ENCODE assay signal across 8 cellular contexts in the genomic region with DNA sequence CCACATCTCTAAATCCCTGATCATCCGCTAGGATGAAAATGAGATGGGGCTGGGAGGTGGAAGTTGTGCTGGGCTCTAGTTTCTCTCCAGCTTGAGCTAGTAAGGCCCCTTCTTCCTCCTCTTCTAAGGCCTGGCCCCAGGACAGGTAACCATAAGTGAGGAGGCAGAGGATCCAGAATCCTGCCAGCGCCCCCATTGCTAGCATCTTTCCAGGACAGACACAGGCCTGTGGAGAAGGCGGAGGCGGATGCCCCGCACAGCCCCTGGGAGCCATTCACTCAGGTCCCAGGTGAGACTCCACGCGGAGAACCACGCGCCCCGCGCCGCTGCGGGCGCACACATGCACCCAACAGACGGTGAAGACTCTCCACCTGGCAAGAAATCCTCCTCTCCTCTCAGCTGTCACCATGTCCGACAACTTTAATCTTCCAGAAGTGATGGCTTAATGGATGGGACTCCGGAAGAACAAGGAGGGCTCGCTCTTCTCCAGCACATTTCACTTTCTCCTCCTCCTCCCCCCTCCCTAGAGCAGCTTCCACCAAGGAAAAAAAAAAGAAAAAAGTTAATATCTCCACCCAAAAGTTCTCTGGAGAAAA. TPM values are rescaled to one million over a fixed set of nuclear protein-coding genes. Genes with fewer than 3 reads are reported as not detected.
DNase-seq lines count a peak whose midpoint lies in the region; ATAC-seq and TF ChIP-seq lines count a peak whose summit lies in the region.

No MANE protein-coding gene starts in this region.

- H3K9me2 ChIP-seq in OCI-LY7 (ENCODE audit: insufficient read depth, low read length), result no peaks in the 10 kb centered on the region

- no peak overlapping the region for H3K9ac ChIP-seq in parathyroid adenoma

- BruUV-seq in OCI-LY7 (replicated peaks; lab: Mats Ljungman, UMichigan), result no TSS peak

- POLR2A ChIA-PET in OCI-LY7 (lab: Charles Lee), result interaction anchor here (0.5 kb wide), 1 partner anchor 21 kb away, joined by 3 read pairs; no protein-coding TSS in a partner anchor

- no peak for TF ChIP-seq CTCF in foreskin keratinocyte (conservative IDR thresholded peaks at IDR 0.05)
- TF ChIP-seq CTCF in parathyroid adenoma (IDR thresholded peaks at IDR 0.05), result no peak
- TF ChIP-seq CTCF in OCI-LY7 (conservative IDR thresholded peaks at IDR 0.05; ENCODE audit: low read length), result no peak

- H3K27me3 ChIP-seq in foreskin keratinocyte (no peaks in the 10 kb centered on the region), parathyroid adenoma (ENCODE audit: control insufficient read depth, insufficient read depth, low read length) (no peaks in the 10 kb centered on the region)

- CTCF ChIA-PET in OCI-LY7 (lab: Charles Lee; ENCODE audit: unreplicated experiment), result no interaction called here

- H3K27ac Mint-ChIP-seq in T-helper 17 cell, result peak overlapping the region; percentile 79

- peak overlapping the region; percentile 52 for H3K27ac ChIP-seq in foreskin keratinocyte
- no peak overlapping the region for H3K27ac ChIP-seq in parathyroid adenoma
- no peak overlapping the region for H3K27ac ChIP-seq in OCI-LY7 (ENCODE audit: low read depth, low read length, poor library complexity, severe bottlenecking)

- DNase-seq in Daoy (ENCODE audit: low read depth) (peak; percentile 11), T-helper 17 cell (no peak), foreskin keratinocyte (peak; percentile 35 to 52), superior temporal gyrus (ENCODE audit: extremely low spot score) (no peak), OCI-LY7 (ENCODE audit: low spot score) (no peak)

- no peaks in the 10 kb centered on the region for H3K79me2 ChIP-seq in parathyroid adenoma
- no peaks in the 10 kb centered on the region for H3K79me2 ChIP-seq in OCI-LY7 (ENCODE audit: insufficient read depth, low read depth, low read length)

- intact Hi-C loops in OCI-LY7 (cut with micrococcal nuclease; ENCODE audit: unreplicated experiment), result no loop called here

- peak overlapping the region; percentile 86 for H3K4me2 ChIP-seq in parathyroid adenoma (ENCODE audit: low read length)
- no peak overlapping the region for H3K4me2 ChIP-seq in OCI-LY7 (ENCODE audit: low read length)

- H3K4me3 ChIP-seq in parathyroid adenoma (ENCODE audit: low read depth, low read length), result peak overlapping the region; percentile 50
- H3K4me3 ChIP-seq in OCI-LY7 (ENCODE audit: low read depth, low read length, poor library complexity, severe bottlenecking), result no peak overlapping the region

- peaks cover 24% of the 10 kb centered on the region for H3K4me1 ChIP-seq in foreskin keratinocyte
- H3K4me1 ChIP-seq in parathyroid adenoma, result no peaks in the 10 kb centered on the region
- no peaks in the 10 kb centered on the region for H3K4me1 ChIP-seq in OCI-LY7 (ENCODE audit: insufficient read depth, low read length, poor library complexity, severe bottlenecking)

- peaks cover 34% of the 10 kb centered on the region for H3K27me3 Mint-ChIP-seq in T-helper 17 cell

- no peaks in the 10 kb centered on the region for H3K36me3 Mint-ChIP-seq in T-helper 17 cell (ENCODE audit: low read depth)

- H3K36me3 ChIP-seq in parathyroid adenoma (ENCODE audit: control insufficient read depth, insufficient read depth, low read length), result no peaks in the 10 kb centered on the region
- H3K36me3 ChIP-seq in OCI-LY7 (ENCODE audit: insufficient read depth, low read length), result no peaks in the 10 kb centered on the region

- peaks cover 17% of the 10 kb centered on the region for H3K4me1 Mint-ChIP-seq in T-helper 17 cell

- no peak for ATAC-seq in T-helper 17 cell
- peak; percentile 58 for ATAC-seq in foreskin keratinocyte
- no peak for ATAC-seq in GM21825 (IDR thresholded peaks at IDR 0.05; ENCODE audit: unreplicated experiment)
- no peak for ATAC-seq in HG02981 (IDR thresholded peaks at IDR 0.05; ENCODE audit: unreplicated experiment)

- H3K4me3 Mint-ChIP-seq in T-helper 17 cell, result peak overlapping the region; percentile 90

- H2AFZ ChIP-seq in parathyroid adenoma (peak overlapping the region; percentile 56), OCI-LY7 (ENCODE audit: low read length) (no peak overlapping the region)

- H3K9me3 ChIP-seq in T-helper 17 cell (ENCODE audit: control insufficient read depth, low read length, poor library complexity, severe bottlenecking) (no peaks in the 10 kb centered on the region), parathyroid adenoma (ENCODE audit: control insufficient read depth, low read length) (no peaks in the 10 kb centered on the region), OCI-LY7 (ENCODE audit: low read length) (no peaks in the 10 kb centered on the region)

- no peaks in the 10 kb centered on the region for H4K20me1 ChIP-seq in OCI-LY7 (ENCODE audit: insufficient read depth, low read length)

RNA-seq across cellular contexts. Expression of gene ARSJ, which starts 0.8 kb away (rescaled TPM):
- total RNA-seq in Daoy (2014; rRNA removed; shearing (Covaris generic)), result 11.0 and 12.2 TPM in 2 replicates
- total RNA-seq in T-helper 17 cell, result under 1 TPM in 1 of 2 donors, not detected in 1; 0.45 TPM
- 11.1 and 13.9 TPM in 2 replicates for total RNA-seq in foreskin keratinocyte
- polyA plus RNA-seq in foreskin keratinocyte, result 2.5 and 3.9 TPM in 2 replicates
- total RNA-seq in OCI-LY7 (2014; rRNA removed; shearing (Covaris generic)), result not detected in 2 replicates
- total RNA-seq in OCI-LY7 (2022), result not detected in 2 replicates

Comparison
In these comparisons a context has a peak if more than half of its experiments do, and no peak if none do; other contexts are left out.
1. DNase-seq: peak in Daoy (single experiment) and foreskin keratinocyte (2 of 2); none in T-helper 17 cell (0 of 3), superior temporal gyrus (single experiment) and OCI-LY7 (single experiment).